ENCODE assay signal across 1 cellular context in genomic region chr9:18989865-18990264, GRCh38.
TF ChIP-seq lines count a peak whose summit lies in the region.

No MANE protein-coding gene starts in this region.

TF ChIP-seq in GM23338, 12 proteins besides CTCF, POLR2A, EP300 and RAD21 (continued from another document):
- TF ChIP-seq REST (IDR thresholded peaks at IDR 0.05; ENCODE audit: unreplicated experiment) (no peak), POLR2AphosphoS5 (IDR thresholded peaks at IDR 0.05; ENCODE audit: low read depth) (no peak), CREB1 (CRISPR knock-in tag; IDR thresholded peaks at IDR 0.05; ENCODE audit: low read depth) (no peak), EZH2 (IDR thresholded peaks at IDR 0.05; ENCODE audit: low read depth, unreplicated experiment) (no peak), STAT1 (IDR thresholded peaks at IDR 0.05; ENCODE audit: unreplicated experiment) (no peak), NANOG (IDR thresholded peaks at IDR 0.05; ENCODE audit: borderline replicate concordance) (no peak)
